In the genomic region with DNA sequence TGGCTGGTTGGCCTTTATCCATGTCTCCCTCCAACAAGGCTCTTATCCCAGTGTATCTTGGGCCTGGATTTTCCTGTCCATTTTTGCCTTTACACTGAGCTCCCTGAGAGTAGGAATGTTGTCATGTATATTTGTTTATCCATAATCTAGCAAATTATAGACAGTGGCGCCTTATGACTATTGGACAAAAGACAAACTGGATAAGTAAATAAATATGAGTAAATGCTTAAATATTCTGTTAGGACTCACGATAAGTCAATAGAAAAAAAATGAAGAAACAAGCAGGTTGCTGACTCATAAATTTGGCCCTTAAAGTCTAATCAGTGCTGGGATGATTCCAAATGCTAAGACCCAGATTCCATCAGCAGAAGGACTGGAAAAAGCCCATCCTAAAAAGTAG, we compare ENCODE assay signal across 21 cellular contexts. TPM values are rescaled to one million over a fixed set of nuclear protein-coding genes. Genes with fewer than 3 reads are reported as not detected.
DNase-seq lines count a peak whose midpoint lies in the region; TF ChIP-seq lines count a peak whose summit lies in the region.
"Had no signal": no experiment of that assay in that cellular context is flagged by ENCODE, and none has a peak within 500 bp of the region (broad histone marks: within the 10 kb centered on the region; RNA-seq: fewer than 3 reads in every experiment).

No MANE protein-coding gene starts in this region.

- peak; percentile 39 for DNase-seq in NCI-H2196 treated with DMSO at 0.1 percent for 48 hours (lab: John Stamatoyannopoulos, UW; ENCODE audit: unreplicated experiment)
- DNase-seq in NCI-H2196 (lab: John Stamatoyannopoulos, UW; ENCODE audit: unreplicated experiment), result no peak
- peak; percentile 25 for DNase-seq in A673 (ENCODE audit: low spot score)
- peak; percentile 47 for DNase-seq in M059J (ENCODE audit: low read depth)
- DNase-seq in WERI-Rb-1, result no peak
- no peak for DNase-seq in DMS 273 (lab: John Stamatoyannopoulos, UW; ENCODE audit: unreplicated experiment)
- no peak for DNase-seq in SHP77 (lab: John Stamatoyannopoulos, UW)
- DNase-seq: ACHN; Caco-2; CD4-positive, alpha-beta memory T cell; EL; GF-D8; H7; MV-4-11; NCI-H187; NCI-H510A; NCI-H82; SHP77 treated with DMSO at 0.1 percent for 48 hours; T-cell had no signal

- H3K4me3 ChIP-seq in A673 (ENCODE audit: low read depth, low read length, poor library complexity, severe bottlenecking) (no peak overlapping the region), WERI-Rb-1 (ENCODE audit: low read depth, low read length) (no peak overlapping the region)
- H3K4me3 ChIP-seq: BLaER1 treated with 17β-estradiol and CSF1 and Interleukin-3, amounts not matched to agents 10 nM and 100 nM had no signal

- POLR2A ChIA-PET in A673 (lab: Charles Lee; ENCODE audit: low non-redundant PET), result no interaction called here

- TF ChIP-seq CTCF in A673 (conservative IDR thresholded peaks at IDR 0.05; ENCODE audit: low read depth, low read length) (no peak), WERI-Rb-1 (IDR thresholded peaks at IDR 0.05; ENCODE audit: low read depth, low read length) (no peak)

- no peaks in the 10 kb centered on the region for H3K36me3 ChIP-seq in A673 (ENCODE audit: insufficient read depth, low read length, poor library complexity, severe bottlenecking)
- no peaks in the 10 kb centered on the region for H3K36me3 ChIP-seq in WERI-Rb-1
- H3K36me3 ChIP-seq: BLaER1 treated with 17β-estradiol and CSF1 and Interleukin-3, amounts not matched to agents 10 nM and 100 nM had no signal

- H3K9me3 ChIP-seq in A673 (ENCODE audit: low read depth, low read length, poor library complexity, severe bottlenecking), result no peaks in the 10 kb centered on the region
- H3K9me3 ChIP-seq in WERI-Rb-1 (ENCODE audit: severe bottlenecking), result no peaks in the 10 kb centered on the region
- H3K9me3 ChIP-seq: Caco-2 had no signal

- intact Hi-C loops in A673 (cut with micrococcal nuclease; ENCODE audit: unreplicated experiment), result loop anchor here (2.0 to 5.0 kb wide), 2 partner anchors 57 to 126 kb away; no protein-coding TSS in a partner anchor

- CTCF ChIA-PET in A673 (lab: Charles Lee), result no interaction called here

- BruUV-seq in A673 (replicated peaks; lab: Mats Ljungman, UMichigan), result no TSS peak

- H3K4me1 ChIP-seq in A673 (ENCODE audit: insufficient read depth, low read length, poor library complexity, severe bottlenecking), result peaks cover 73% of the 10 kb centered on the region
- H3K4me1 ChIP-seq: Caco-2 had no signal

- H3K27me3 ChIP-seq in A673 (replicated peaks; ENCODE audit: insufficient read depth, low read depth, low read length, poor library complexity) (no peaks in the 10 kb centered on the region), WERI-Rb-1 (ENCODE audit: insufficient read depth, low read depth, severe bottlenecking) (no peaks in the 10 kb centered on the region)
- H3K27me3 ChIP-seq: BLaER1 treated with 17β-estradiol and CSF1 and Interleukin-3, amounts not matched to agents 10 nM and 100 nM had no signal

- H3K27ac ChIP-seq in A673 (ENCODE audit: low read depth, low read length, poor library complexity, severe bottlenecking), result peak overlapping the region; percentile 85
- H3K27ac ChIP-seq in WERI-Rb-1, result peak overlapping the region; percentile 30; the same call in 1 of the 2 replicates
- H3K27ac ChIP-seq: BLaER1 treated with 17β-estradiol and CSF1 and Interleukin-3, amounts not matched to agents 10 nM and 100 nM had no signal

RNA-seq across cellular contexts. Expression of a gene that starts 55.1 kb away (rescaled TPM):
- total RNA-seq in A673 (2021), result 238 and 245 TPM in 2 replicates
- 0.02 TPM in 1 of 2 replicates, not detected in the other for total RNA-seq in M059J (2014; rRNA removed; shearing (Covaris generic))
- total RNA-seq: Caco-2; CD4-positive, alpha-beta memory T cell; RPMI7951; T-cell had no signal

Comparison
In these comparisons a context has a peak if more than half of its experiments do, and no peak if none do; other contexts are left out.
1. DNase-seq: peak in NCI-H2196 treated with DMSO at 0.1 percent for 48 hours (single experiment), A673 (single experiment) and M059J (single experiment); none in NCI-H2196 (single experiment), WERI-Rb-1 (single experiment), DMS 273 (single experiment) and SHP77 (0 of 2).
2. RNA of a gene that starts 55.1 kb away (total RNA-seq): 238 to 245 TPM in A673; 0.02 TPM in M059J; every median in the first group is over 100 times any median in the second.